Comparison of ENCODE assay signal across 23 cellular contexts in the genomic region with DNA sequence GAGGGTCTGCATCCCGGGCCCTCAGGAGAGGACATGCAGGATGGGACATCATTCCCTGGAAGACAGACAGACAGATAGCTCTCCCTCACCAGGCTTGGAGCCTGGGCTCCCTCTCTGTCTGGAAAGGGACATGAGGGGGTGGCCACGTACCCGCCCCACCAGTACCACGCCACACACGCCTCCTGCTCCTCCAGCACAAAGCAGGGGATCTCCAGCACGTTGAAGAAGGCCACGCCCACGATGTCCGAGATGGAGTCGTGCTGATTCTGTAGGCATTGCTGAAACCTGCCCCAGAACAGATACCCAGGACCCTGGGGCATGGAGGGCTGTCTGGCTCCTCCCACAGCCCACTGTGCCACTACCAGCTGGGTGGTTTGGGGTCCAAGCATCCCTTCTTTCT. TPM values are rescaled to one million over a fixed set of nuclear protein-coding genes. Genes with fewer than 3 reads are reported as not detected.
DNase-seq lines count a peak whose midpoint lies in the region; ATAC-seq and TF ChIP-seq lines count a peak whose summit lies in the region.
"Had no signal": no experiment of that assay in that cellular context is flagged by ENCODE, and none has a peak within 500 bp of the region (broad histone marks: within the 10 kb centered on the region; RNA-seq: fewer than 3 reads in every experiment).

No MANE protein-coding gene starts in this region.

- H3K4me1 Mint-ChIP-seq in chondrocyte (ENCODE audit: low read depth), result peaks cover 4% of the 10 kb centered on the region
- H3K4me1 Mint-ChIP-seq in activated CD4-positive, alpha-beta memory T cell treated with anti-CD3 and anti-CD28 coated beads for 36 hours (ENCODE audit: low read depth), result no peaks in the 10 kb centered on the region

- H2BK5ac ChIP-seq in neuronal stem cell (ENCODE audit: low read length), result no peak overlapping the region

- H4K8ac ChIP-seq in neuronal stem cell (ENCODE audit: low read depth, low read length), result no peak overlapping the region

- H3K27me3 Mint-ChIP-seq in chondrocyte (ENCODE audit: low read depth), result peaks cover 15% of the 10 kb centered on the region
- H3K27me3 Mint-ChIP-seq in activated CD4-positive, alpha-beta memory T cell treated with anti-CD3 and anti-CD28 coated beads for 36 hours, result no peaks in the 10 kb centered on the region

- H4K91ac ChIP-seq in neuronal stem cell (ENCODE audit: low read depth, low read length, poor library complexity), result no peak overlapping the region

- H3K14ac ChIP-seq in neuronal stem cell (ENCODE audit: low read length), result peak overlapping the region; percentile 22

- H3K9me3 Mint-ChIP-seq in chondrocyte (ENCODE audit: low read depth), result no peaks in the 10 kb centered on the region
- no peaks in the 10 kb centered on the region for H3K9me3 Mint-ChIP-seq in activated CD4-positive, alpha-beta memory T cell treated with anti-CD3 and anti-CD28 coated beads for 36 hours

- H3K9me3 ChIP-seq in HEK293 (ENCODE audit: control insufficient read depth, insufficient read depth, low read depth, low read length) (no peaks in the 10 kb centered on the region), neuronal stem cell (replicated peaks in 1 of 2; ENCODE audit: control insufficient read depth in 2 of 2, insufficient read depth in 1 of 2, low read depth in 1 of 2, low read length in 2 of 2) (no peaks in the 10 kb centered on the region)

- intact Hi-C loops in activated CD4-positive, alpha-beta memory T cell treated with anti-CD3 and anti-CD28 coated beads for 36 hours (cut with micrococcal nuclease), result no loop called here

- H3K4me3 ChIP-seq in HEK293 (ENCODE audit: low read depth, low read length), result no peak overlapping the region
- peak overlapping the region in 1 of 2 donors; percentile 61 for H3K4me3 ChIP-seq in neuronal stem cell (ENCODE audit: low read length in 2 of 2)

- H3K36me3 ChIP-seq in HEK293 (ENCODE audit: control insufficient read depth in 2 of 2, insufficient read depth in 1 of 2, low read length in 2 of 2) (peaks cover 0 to 3% of the 10 kb centered on the region in 2 experiments; a peak in 1 of 3 replicates), neuronal stem cell (replicated peaks in 1 of 2; ENCODE audit: control insufficient read depth in 2 of 2, insufficient read depth in 2 of 2, low read length in 2 of 2) (peaks cover 28 to 56% of the 10 kb centered on the region in 2 donors)

- H3K4me2 ChIP-seq in neuronal stem cell (ENCODE audit: insufficient read depth, low read length, poor library complexity, severe bottlenecking), result no peak overlapping the region

- in situ Hi-C loops in GM13976 (cut with MboI; ENCODE audit: low sequenced_read_pairs, unreplicated experiment), result no loop called here

- no peak overlapping the region for H3K27ac Mint-ChIP-seq in chondrocyte (ENCODE audit: unreplicated experiment)
- no peak overlapping the region for H3K27ac Mint-ChIP-seq in activated CD4-positive, alpha-beta memory T cell treated with anti-CD3 and anti-CD28 coated beads for 36 hours

- H3K36me3 Mint-ChIP-seq in chondrocyte (ENCODE audit: low read depth), result no peaks in the 10 kb centered on the region
- no peaks in the 10 kb centered on the region for H3K36me3 Mint-ChIP-seq in activated CD4-positive, alpha-beta memory T cell treated with anti-CD3 and anti-CD28 coated beads for 36 hours

- no peak for ATAC-seq in GM19023 (IDR thresholded peaks at IDR 0.05; ENCODE audit: unreplicated experiment)
- ATAC-seq: HepG2 had no signal

- no peak overlapping the region for H2BK120ac ChIP-seq in neuronal stem cell (ENCODE audit: low read depth, low read length)

- POLR2A ChIA-PET in HEK293 (lab: Yijun Ruan, JAX), result interaction anchor here (0.6 kb wide), 1 partner anchor 36 kb away, joined by 4 read pairs; no protein-coding TSS in a partner anchor
- POLR2A ChIA-PET in activated CD4-positive, alpha-beta memory T cell treated with anti-CD3 and anti-CD28 coated beads for 36 hours (lab: Charles Lee), result no interaction called here

- H3K79me1 ChIP-seq in neuronal stem cell (ENCODE audit: low read depth, low read length), result peaks cover 12% of the 10 kb centered on the region

- CTCF ChIA-PET in HEK293 (lab: Yijun Ruan, JAX), result no interaction called here
- CTCF ChIA-PET in activated CD4-positive, alpha-beta memory T cell treated with anti-CD3 and anti-CD28 coated beads for 36 hours (lab: Charles Lee), result no interaction called here

- H2BK12ac ChIP-seq in neuronal stem cell (ENCODE audit: low read length), result no peak overlapping the region

- H3K4me3 Mint-ChIP-seq in chondrocyte (ENCODE audit: unreplicated experiment), result no peak overlapping the region
- H3K4me3 Mint-ChIP-seq in activated CD4-positive, alpha-beta memory T cell treated with anti-CD3 and anti-CD28 coated beads for 36 hours, result no peak overlapping the region

- H3K9ac ChIP-seq in neuronal stem cell (ENCODE audit: low read depth, low read length, poor library complexity), result peak overlapping the region; percentile 55

- H3K27ac ChIP-seq in HEK293 (ENCODE audit: extremely low read depth, low read depth, low read length), result no peak overlapping the region
- no peak overlapping the region for H3K27ac ChIP-seq in neuronal stem cell (replicated peaks; ENCODE audit: low read length)

- H3K18ac ChIP-seq in neuronal stem cell (ENCODE audit: low read length), result peak overlapping the region; percentile 50

- no peak for TF ChIP-seq CTCF in GM13976 (IDR thresholded peaks at IDR 0.05; ENCODE audit: borderline replicate concordance, control extremely low read depth, extremely low read depth, insufficient read depth, missing control alignments)
- TF ChIP-seq CTCF in HEK293 (tag by site-specific recombination; IDR thresholded peaks at IDR 0.05), result no peak
- no peak for TF ChIP-seq CTCF in chondrocyte (IDR thresholded peaks at IDR 0.05)

- peaks cover 0 to 7% (median 0%) of the 10 kb centered on the region in 3 experiments for H3K27me3 ChIP-seq in neuronal stem cell (ENCODE audit: control insufficient read depth in 3 of 3, insufficient read depth in 3 of 3, low read depth in 1 of 3, low read length in 3 of 3)

- DNase-seq in GM13976 (ENCODE audit: low spot score) (peak; percentile 23), chondrocyte (ENCODE audit: low spot score) (peak; percentile 87), neuronal stem cell (ENCODE audit: low spot score) (no peak), AG20443 (ENCODE audit: low spot score) (no peak), NCI-H1436 (lab: John Stamatoyannopoulos, UW) (no peak)
- no peak for DNase-seq in activated CD4-positive, alpha-beta memory T cell treated with anti-CD3 and anti-CD28 coated beads for 36 hours
- DNase-seq: DMS153; DND-41; KBM-7; MM.1S; NCI-H1694; NCI-H2029 treated with DMSO at 0.1 percent for 48 hours; NCI-H446 treated with DMSO at 0.1 percent for 48 hours; NCI-H526; NCI-H82; NK-92 treated with Interleukin-12 subunit alpha and Interleukin-12 subunit beta, amount 100 ng/mL, for 24 hours; Right ventricle myocardium superior; RPMI8226 had no signal

- H3K4ac ChIP-seq in neuronal stem cell (ENCODE audit: low read length), result no peak overlapping the region

- peak overlapping the region; percentile 49 for H2AK5ac ChIP-seq in neuronal stem cell (ENCODE audit: low read depth, low read length)

- H3K4me1 ChIP-seq in HEK293 (ENCODE audit: control insufficient read depth, insufficient read depth, low read length) (no peaks in the 10 kb centered on the region), neuronal stem cell (ENCODE audit: control insufficient read depth in 2 of 2, insufficient read depth in 1 of 2, low read depth in 1 of 2, low read length in 2 of 2) (peaks cover 15 to 24% of the 10 kb centered on the region in 2 donors)

- H2AFZ ChIP-seq in neuronal stem cell (ENCODE audit: low read length), result no peak overlapping the region

- H2BK15ac ChIP-seq in neuronal stem cell (ENCODE audit: low read length), result no peak overlapping the region

- no CpG with 5 or more reads among the region's 10 CpGs for WGBS in neuronal stem cell (ENCODE audit: extremely low coverage in 2 of 2, insufficient read length in 2 of 2, insufficient replicate concordance in 1 of 2), 2 donors

- H3K23ac ChIP-seq in neuronal stem cell (ENCODE audit: low read depth, low read length, poor library complexity), result no peak overlapping the region

TF ChIP-seq in HEK293, 187 proteins besides CTCF, POLR2A, EP300 and RAD21:
- TF ChIP-seq ZFHX2 (tag by site-specific recombination; conservative IDR thresholded peaks at IDR 0.05) (0 out of 2 replicates have a peak, but pooled peaks have one; percentile 14), EGR2 (tag by site-specific recombination; IDR thresholded peaks at IDR 0.05; ENCODE audit: low read depth) (0 out of 2 replicates have a peak, but pooled peaks have one; percentile 24), ZNF791 (tag by site-specific recombination; IDR thresholded peaks at IDR 0.05) (no peak)
TF ChIP-seq in HEK293: peak in this region for 2.

RNA-seq across cellular contexts. Expression of gene PLA2G3, which starts 2.2 kb away (rescaled TPM):
- 0.07 to 0.13 TPM in 2 of 3 replicates, not detected in the other for total RNA-seq in chondrocyte
- 12.3 TPM for polyA plus RNA-seq in neuronal stem cell (2013, experiment 1 of 2)
- 11.3 TPM for polyA plus RNA-seq in neuronal stem cell (2013, experiment 2 of 2)
- total RNA-seq in activated CD4-positive, alpha-beta memory T cell treated with anti-CD3 and anti-CD28 coated beads for 36 hours, result not detected
- total RNA-seq: H4; Right ventricle myocardium superior; T-helper 1 cell treated with Interleukin-12 subunit alpha and Interleukin-12 subunit beta and Interleukin-4 antibody, amounts not matched to agents 30 ng/mL and 1 ng/mL, for 36 hours had no signal

RNA-seq across cellular contexts. Expression of gene INPP5J, which starts 15.4 kb away (rescaled TPM):
- total RNA-seq in chondrocyte, result 3.5 to 5.9 TPM (median 5.2 TPM) in 3 replicates
- 4.8 TPM for polyA plus RNA-seq in neuronal stem cell (2013, experiment 1 of 2)
- 4.6 TPM for polyA plus RNA-seq in neuronal stem cell (2013, experiment 2 of 2)
- total RNA-seq in activated CD4-positive, alpha-beta memory T cell treated with anti-CD3 and anti-CD28 coated beads for 36 hours, result under 1 TPM in 1 of 2 experiments, not detected in 1; 0.14 TPM
- total RNA-seq: T-helper 1 cell treated with Interleukin-12 subunit alpha and Interleukin-12 subunit beta and Interleukin-4 antibody, amounts not matched to agents 30 ng/mL and 1 ng/mL, for 36 hours had no signal

RNA-seq across cellular contexts. Expression of gene RNF185, which starts 21.9 kb away (rescaled TPM):
- 28.6 to 36.9 TPM (median 35.8 TPM) in 3 replicates for total RNA-seq in chondrocyte
- 18.5 TPM for polyA plus RNA-seq in neuronal stem cell (2013, experiment 1 of 2)
- 18.0 TPM for polyA plus RNA-seq in neuronal stem cell (2013, experiment 2 of 2)
- 10 to 100 TPM; 17.9 to 21.6 TPM for total RNA-seq in activated CD4-positive, alpha-beta memory T cell treated with anti-CD3 and anti-CD28 coated beads for 36 hours

RNA-seq across cellular contexts. Expression of gene SELENOM, which starts 30.8 kb away (rescaled TPM):
- total RNA-seq in chondrocyte, result 200 to 228 TPM (median 217 TPM) in 3 replicates
- polyA plus RNA-seq in neuronal stem cell (2013, experiment 1 of 2), result 44.6 TPM
- polyA plus RNA-seq in neuronal stem cell (2013, experiment 2 of 2), result 40.6 TPM
- 10 to 100 TPM; 14.1 to 14.3 TPM for total RNA-seq in activated CD4-positive, alpha-beta memory T cell treated with anti-CD3 and anti-CD28 coated beads for 36 hours

RNA-seq across cellular contexts. Expression of gene SMTN, which starts 57.0 kb away (rescaled TPM):
- total RNA-seq in chondrocyte, result 37.9 to 58.1 TPM (median 47.2 TPM) in 3 replicates
- polyA plus RNA-seq in neuronal stem cell (2013, experiment 1 of 2), result 25.4 TPM
- 25.4 TPM for polyA plus RNA-seq in neuronal stem cell (2013, experiment 2 of 2)
- total RNA-seq in activated CD4-positive, alpha-beta memory T cell treated with anti-CD3 and anti-CD28 coated beads for 36 hours, result 10 to 100 TPM; 55.1 to 57.4 TPM

Comparison
In these comparisons a context has a peak if more than half of its experiments do, and no peak if none do; other contexts are left out.
1. DNase-seq: peak in GM13976 (single experiment) and chondrocyte (single experiment); none in neuronal stem cell (single experiment), AG20443 (single experiment), NCI-H1436 (single experiment) and activated CD4-positive, alpha-beta memory T cell treated with anti-CD3 and anti-CD28 coated beads for 36 hours (single experiment).